In the genomic region with DNA sequence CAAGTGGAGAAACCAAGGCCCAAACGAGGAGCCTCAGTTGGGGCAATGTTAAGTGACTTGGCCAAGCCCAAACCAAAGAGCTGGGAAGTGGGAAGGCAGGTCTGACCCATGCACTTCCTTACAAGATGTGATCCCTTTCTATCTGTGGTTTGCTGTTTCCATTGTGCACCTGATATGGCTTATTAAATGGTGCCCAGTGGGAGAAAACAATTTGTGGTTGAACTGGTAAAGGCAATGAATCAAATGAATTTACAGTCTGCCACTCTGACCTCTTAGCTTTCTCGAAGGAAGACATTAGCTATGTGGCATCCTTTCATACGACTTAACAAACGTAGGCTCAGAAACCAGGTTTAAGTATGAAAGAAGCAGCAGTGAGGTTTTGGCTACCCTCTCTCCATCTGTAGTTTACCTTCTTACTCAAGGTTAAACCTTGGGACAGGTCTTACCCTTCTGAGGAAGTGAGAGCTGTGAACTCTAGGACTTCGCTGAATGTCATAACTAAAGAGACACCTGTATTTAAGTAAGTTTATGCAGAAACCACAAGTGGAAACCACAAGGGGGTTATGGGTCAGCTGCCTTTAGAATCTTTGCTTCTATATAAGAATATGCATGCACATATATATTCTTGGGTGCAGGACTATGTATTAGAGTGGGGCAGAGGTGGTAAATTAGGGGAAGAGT, we compare ENCODE assay signal across 12 cellular contexts.
DNase-seq lines count a peak whose midpoint lies in the region; ATAC-seq and TF ChIP-seq lines count a peak whose summit lies in the region.
"Had no signal": no experiment of that assay in that cellular context is flagged by ENCODE, and none has a peak within 500 bp of the region (broad histone marks: within the 10 kb centered on the region; RNA-seq: fewer than 3 reads in every experiment).

No MANE protein-coding gene starts in this region.

- CTCF ChIA-PET in PC-3 (lab: Charles Lee) = no interaction called here

- intact Hi-C loops in Right ventricle myocardium superior (cut with DNase I) = loop anchor here (10.0 kb wide), 1 partner anchor 133 kb away; no protein-coding TSS in a partner anchor
- intact Hi-C loops in PC-3 (cut with micrococcal nuclease) = no loop called here

- no peak overlapping the region for H2AFZ ChIP-seq in PC-3 (ENCODE audit: low read length)

- no peak for TF ChIP-seq EP300 in tibial nerve (IDR thresholded peaks at IDR 0.05)

- H3K27ac ChIP-seq in tibial nerve = peak overlapping the region; percentile 67 to 95 (median 82)
- H3K27ac ChIP-seq in PC-3 (ENCODE audit: low read length) = no peak overlapping the region

- H3K27me3 ChIP-seq in tibial nerve (no peaks in the 10 kb centered on the region), PC-3 (ENCODE audit: low read length) (no peaks in the 10 kb centered on the region)

- 86 to 89% methylated on average over 5 of the region's 5 CpGs for WGBS in tibial nerve, 2 donors

- no TSS peak for BruUV-seq in PC-3 (replicated peaks; lab: Mats Ljungman, UMichigan)

- H3K4me3 ChIP-seq in tibial nerve = no peak overlapping the region
- H3K4me3 ChIP-seq in PC-3 (ENCODE audit: low read length) = no peak overlapping the region

- no peak overlapping the region for H3K9ac ChIP-seq in PC-3 (ENCODE audit: low read length)

- no peaks in the 10 kb centered on the region for H3F3A ChIP-seq in PC-3 (ENCODE audit: low read length, unreplicated experiment)

- no peaks in the 10 kb centered on the region for H4K20me1 ChIP-seq in PC-3 (ENCODE audit: low read length)

- ATAC-seq in GM19351 (IDR thresholded peaks at IDR 0.05; ENCODE audit: unreplicated experiment) = peak; percentile 95
- ATAC-seq in HG02798 (IDR thresholded peaks at IDR 0.05; ENCODE audit: poor library complexity, unreplicated experiment) = peak; percentile 80
- ATAC-seq in HG03460 (IDR thresholded peaks at IDR 0.05; ENCODE audit: unreplicated experiment) = peak; percentile 95
- ATAC-seq in Right ventricle myocardium superior (ENCODE audit: poor library complexity) = no peak
- no peak for ATAC-seq in PC-3
- ATAC-seq: left colon had no signal

- H3K4me1 ChIP-seq in tibial nerve (peaks cover 0 to 64% (median 11%) of the 10 kb centered on the region in 4 donors), PC-3 (ENCODE audit: insufficient read depth, low read length) (peaks cover 21% of the 10 kb centered on the region)

- TF ChIP-seq CTCF in tibial nerve (IDR thresholded peaks at IDR 0.05) (no peak), PC-3 (conservative IDR thresholded peaks at IDR 0.05; ENCODE audit: low read depth, low read length) (no peak)

- TF ChIP-seq POLR2A in tibial nerve (IDR thresholded peaks at IDR 0.05) = no peak

- H3K36me3 ChIP-seq in tibial nerve = no peaks in the 10 kb centered on the region
- no peaks in the 10 kb centered on the region for H3K36me3 ChIP-seq in PC-3 (ENCODE audit: low read depth, low read length)

- no peak for DNase-seq in tibial nerve (ENCODE audit: low spot score in 2 of 2)
- DNase-seq in NCI-H1417 treated with DMSO at 0.1 percent for 48 hours (lab: John Stamatoyannopoulos, UW) = no peak
- DNase-seq in Right ventricle myocardium superior = no peak
- no peak for DNase-seq in PC-3
- DNase-seq in activated T-cell treated with anti-CD3 and anti-CD28 coated beads, Interleukin-2, amount 50 U/mL, for 1 hour = no peak
- DNase-seq: cortex of kidney, DMS 273 treated with DMSO at 0.1 percent for 48 hours, left colon, nucleus accumbens had no signal

- no peaks in the 10 kb centered on the region for H3K79me2 ChIP-seq in PC-3 (ENCODE audit: low read length)

- POLR2A ChIA-PET in PC-3 (lab: Charles Lee; ENCODE audit: unreplicated experiment) = no interaction called here

- no peaks in the 10 kb centered on the region for H3K9me2 ChIP-seq in PC-3 (replicated peaks; ENCODE audit: low read length)

- no peak overlapping the region for H3K4me2 ChIP-seq in PC-3 (ENCODE audit: low read length)

- no peaks in the 10 kb centered on the region for H3K9me3 ChIP-seq in tibial nerve
- no peaks in the 10 kb centered on the region for H3K9me3 ChIP-seq in PC-3 (ENCODE audit: low read length)

Comparison
In these comparisons a context has a peak if more than half of its experiments do, and no peak if none do; other contexts are left out.
1. ATAC-seq: peak in GM19351 (single experiment), HG02798 (single experiment) and HG03460 (single experiment); none in Right ventricle myocardium superior (single experiment) and PC-3 (single experiment).